In the genomic region with DNA sequence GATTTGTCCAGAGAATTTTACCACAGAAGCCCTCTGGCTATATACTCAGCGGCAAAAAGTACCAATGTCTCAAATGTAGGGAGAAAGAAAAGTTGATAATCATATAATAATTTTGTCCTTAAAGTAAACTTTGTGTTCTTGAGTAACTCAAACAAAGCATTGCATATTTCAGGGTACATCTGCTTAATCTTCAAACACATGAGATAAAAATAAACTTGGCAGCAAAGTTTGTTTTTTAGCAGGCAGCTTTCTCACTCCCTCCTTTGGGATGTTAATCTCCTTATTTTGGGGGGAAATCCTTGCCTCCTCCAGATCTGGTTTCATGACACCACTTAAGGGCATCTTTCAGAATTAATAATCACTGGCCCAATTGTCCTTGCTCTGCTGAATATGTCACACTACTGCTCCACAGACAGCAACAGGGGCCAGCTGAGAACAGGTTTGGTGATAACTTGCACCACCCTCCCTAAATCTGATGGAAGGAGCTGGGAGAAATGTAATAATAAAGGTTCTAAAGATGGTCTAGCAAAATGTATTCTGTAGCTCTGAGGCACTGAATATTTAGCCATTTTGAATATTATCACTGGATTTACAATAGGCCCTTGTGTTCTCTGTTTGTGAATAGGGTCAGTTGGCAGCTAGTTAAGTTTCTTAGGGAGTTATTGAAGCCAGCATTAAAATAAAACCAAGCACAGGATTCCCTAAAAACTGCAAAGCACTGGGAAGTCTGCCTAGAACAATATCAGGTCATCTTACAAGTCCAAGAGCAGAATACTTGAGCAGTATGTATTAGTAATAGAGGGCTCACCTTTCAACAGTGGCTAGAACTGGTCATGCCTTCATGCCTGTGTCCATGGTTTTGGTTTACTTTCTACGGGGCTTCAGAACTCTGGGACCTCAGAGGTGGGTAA, we compare ENCODE assay signal across 13 cellular contexts.
DNase-seq lines count a peak whose midpoint lies in the region; ATAC-seq and TF ChIP-seq lines count a peak whose summit lies in the region.
"Had no signal": no experiment of that assay in that cellular context is flagged by ENCODE, and none has a peak within 500 bp of the region (broad histone marks: within the 10 kb centered on the region; RNA-seq: fewer than 3 reads in every experiment).

No MANE protein-coding gene starts in this region.

- H3K4me3 ChIP-seq in AG10803 (ENCODE audit: low read length): no peak overlapping the region
- H3K4me3 ChIP-seq in prostate gland: no peak overlapping the region
- H3K4me3 ChIP-seq in stomach: no peak overlapping the region
- H3K4me3 ChIP-seq: hepatocyte, sigmoid colon, upper lobe of right lung had no signal

- no peak for ATAC-seq in GM21619 (IDR thresholded peaks at IDR 0.05; ENCODE audit: unreplicated experiment)
- ATAC-seq: upper lobe of right lung had no signal

- TF ChIP-seq POLR2A in prostate gland (IDR thresholded peaks at IDR 0.05) (no peak), stomach (IDR thresholded peaks at IDR 0.05) (no peak)

- H3K27ac ChIP-seq in prostate gland (peak overlapping the region; percentile 9 to 22), stomach (no peak overlapping the region)
- H3K27ac ChIP-seq: hepatocyte, upper lobe of right lung had no signal

- H3K9me3 ChIP-seq in prostate gland (no peaks in the 10 kb centered on the region), stomach (no peaks in the 10 kb centered on the region)
- H3K9me3 ChIP-seq: sigmoid colon, upper lobe of right lung had no signal

- no peak for TF ChIP-seq CTCF in AG10803 (conservative IDR thresholded peaks at IDR 0.05; ENCODE audit: low read length)
- no peak for TF ChIP-seq CTCF in prostate gland (IDR thresholded peaks at IDR 0.05)
- TF ChIP-seq CTCF in stomach (IDR thresholded peaks at IDR 0.05): no peak

- H3K27me3 ChIP-seq in prostate gland (replicated peaks; ENCODE audit: insufficient read depth): no peaks in the 10 kb centered on the region
- no peaks in the 10 kb centered on the region for H3K27me3 ChIP-seq in stomach
- H3K27me3 ChIP-seq: hepatocyte, sigmoid colon, upper lobe of right lung had no signal

- DNase-seq in AG10803 (ENCODE audit: low read depth): peak; percentile 61
- peak; percentile 88 for DNase-seq in astrocyte of the hippocampus (ENCODE audit: low read depth, low spot score)
- DNase-seq in globus pallidus (ENCODE audit: low spot score): peak; percentile 74
- DNase-seq in prostate gland (ENCODE audit: low spot score): no peak
- no peak for DNase-seq in NOMO-1 treated with dmso at 0.1 percent for 144 hours (lab: John Stamatoyannopoulos, UW; ENCODE audit: unreplicated experiment)
- no peak for DNase-seq in posterior vena cava (ENCODE audit: low spot score)
- no peak for DNase-seq in stomach
- DNase-seq: ACHN, NCI-H187 treated with DMSO at 0.1 percent for 48 hours, sigmoid colon, upper lobe of right lung had no signal

- WGBS in prostate gland: 26% methylated on average over 2 of the region's 2 CpGs
- 41 to 69% (median 51%) methylated on average over 2 of the region's 2 CpGs for WGBS in stomach, 5 donors

- H3K4me1 ChIP-seq in prostate gland (replicated peaks): peaks cover 8% of the 10 kb centered on the region
- peaks cover 0 to 18% (median 11%) of the 10 kb centered on the region in 4 donors for H3K4me1 ChIP-seq in stomach
- H3K4me1 ChIP-seq: upper lobe of right lung had no signal

- H3K36me3 ChIP-seq in prostate gland (no peaks in the 10 kb centered on the region), stomach (peaks cover 0 to 5% (median 0%) of the 10 kb centered on the region in 4 donors)
- H3K36me3 ChIP-seq: sigmoid colon, upper lobe of right lung had no signal

- intact Hi-C loops in prostate gland (cut with DNase I) (no loop called here), posterior vena cava (cut with DNase I) (no loop called here), stomach (cut with DNase I; ENCODE audit: low total_unique reads) (no loop called here)

- TF ChIP-seq EP300 in stomach (IDR thresholded peaks at IDR 0.05): no peak

Comparison
In these comparisons a context has a peak if more than half of its experiments do, and no peak if none do; other contexts are left out.
1. DNase-seq: peak in AG10803 (single experiment), astrocyte of the hippocampus (single experiment) and globus pallidus (single experiment); none in prostate gland (single experiment), NOMO-1 treated with dmso at 0.1 percent for 144 hours (single experiment), posterior vena cava (single experiment) and stomach (single experiment).
2. H3K27ac ChIP-seq: peak in prostate gland (2 of 2); none in stomach (0 of 5).